1 cellular context compared by ENCODE assay signal in the genomic region with DNA sequence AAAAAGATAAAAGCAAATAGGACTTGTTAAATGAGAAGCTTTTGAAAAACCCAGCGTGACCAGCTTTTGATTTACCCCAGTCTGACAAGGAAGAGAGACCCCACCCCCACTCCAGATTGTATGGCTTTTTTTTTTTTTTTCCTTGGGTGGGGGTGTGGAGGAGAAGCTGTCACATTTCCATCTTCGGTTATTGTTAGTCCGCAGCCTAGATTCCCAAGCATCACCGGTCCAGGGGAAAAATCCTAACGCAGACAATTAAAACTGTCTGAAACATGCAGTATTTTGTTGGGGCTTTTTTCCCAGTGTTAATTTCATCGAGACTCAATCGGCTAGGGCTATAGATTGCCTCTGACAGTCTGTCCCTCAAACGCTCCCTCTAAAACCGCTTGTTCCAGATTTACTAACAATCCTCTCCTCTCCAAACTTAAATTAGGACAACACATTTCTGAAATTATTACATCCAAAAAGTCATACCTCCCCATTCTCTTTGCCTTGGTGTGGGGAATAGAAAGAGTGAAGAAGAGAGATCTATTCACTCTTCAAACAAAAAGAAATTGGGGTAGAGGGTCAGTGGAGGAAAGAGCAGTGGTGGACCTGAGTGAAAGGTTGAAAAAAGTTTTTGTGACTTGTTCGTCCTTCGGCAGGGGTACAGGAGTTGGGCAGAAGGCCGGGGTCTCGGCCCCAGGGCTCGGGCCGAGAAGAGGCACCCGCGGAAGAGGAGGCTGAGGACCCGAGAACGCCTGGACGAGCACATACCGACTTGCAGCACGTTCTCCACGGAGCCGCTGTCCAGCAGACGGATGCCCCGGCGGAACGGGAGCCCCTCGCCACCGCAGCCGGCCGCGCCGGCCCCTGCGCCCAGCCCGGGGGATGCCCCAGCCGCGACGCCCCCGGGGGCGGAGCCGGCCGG.
TF ChIP-seq lines count a peak whose summit lies in the region.

No MANE protein-coding gene starts in this region.

TF ChIP-seq in HepG2, 621 proteins besides CTCF, POLR2A, EP300 and RAD21 (continued from another document and continues in another):
- TF ChIP-seq, protein P1, sequence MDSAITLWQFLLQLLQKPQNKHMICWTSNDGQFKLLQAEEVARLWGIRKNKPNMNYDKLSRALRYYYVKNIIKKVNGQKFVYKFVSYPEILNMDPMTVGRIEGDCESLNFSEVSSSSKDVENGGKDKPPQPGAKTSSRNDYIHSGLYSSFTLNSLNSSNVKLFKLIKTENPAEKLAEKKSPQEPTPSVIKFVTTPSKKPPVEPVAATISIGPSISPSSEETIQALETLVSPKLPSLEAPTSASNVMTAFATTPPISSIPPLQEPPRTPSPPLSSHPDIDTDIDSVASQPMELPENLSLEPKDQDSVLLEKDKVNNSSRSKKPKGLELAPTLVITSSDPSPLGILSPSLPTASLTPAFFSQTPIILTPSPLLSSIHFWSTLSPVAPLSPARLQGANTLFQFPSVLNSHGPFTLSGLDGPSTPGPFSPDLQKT (CRISPR knock-in tag; IDR thresholded peaks at IDR 0.05; ENCODE audit: borderline replicate concordance), result no peak
- TF ChIP-seq, protein P2, sequence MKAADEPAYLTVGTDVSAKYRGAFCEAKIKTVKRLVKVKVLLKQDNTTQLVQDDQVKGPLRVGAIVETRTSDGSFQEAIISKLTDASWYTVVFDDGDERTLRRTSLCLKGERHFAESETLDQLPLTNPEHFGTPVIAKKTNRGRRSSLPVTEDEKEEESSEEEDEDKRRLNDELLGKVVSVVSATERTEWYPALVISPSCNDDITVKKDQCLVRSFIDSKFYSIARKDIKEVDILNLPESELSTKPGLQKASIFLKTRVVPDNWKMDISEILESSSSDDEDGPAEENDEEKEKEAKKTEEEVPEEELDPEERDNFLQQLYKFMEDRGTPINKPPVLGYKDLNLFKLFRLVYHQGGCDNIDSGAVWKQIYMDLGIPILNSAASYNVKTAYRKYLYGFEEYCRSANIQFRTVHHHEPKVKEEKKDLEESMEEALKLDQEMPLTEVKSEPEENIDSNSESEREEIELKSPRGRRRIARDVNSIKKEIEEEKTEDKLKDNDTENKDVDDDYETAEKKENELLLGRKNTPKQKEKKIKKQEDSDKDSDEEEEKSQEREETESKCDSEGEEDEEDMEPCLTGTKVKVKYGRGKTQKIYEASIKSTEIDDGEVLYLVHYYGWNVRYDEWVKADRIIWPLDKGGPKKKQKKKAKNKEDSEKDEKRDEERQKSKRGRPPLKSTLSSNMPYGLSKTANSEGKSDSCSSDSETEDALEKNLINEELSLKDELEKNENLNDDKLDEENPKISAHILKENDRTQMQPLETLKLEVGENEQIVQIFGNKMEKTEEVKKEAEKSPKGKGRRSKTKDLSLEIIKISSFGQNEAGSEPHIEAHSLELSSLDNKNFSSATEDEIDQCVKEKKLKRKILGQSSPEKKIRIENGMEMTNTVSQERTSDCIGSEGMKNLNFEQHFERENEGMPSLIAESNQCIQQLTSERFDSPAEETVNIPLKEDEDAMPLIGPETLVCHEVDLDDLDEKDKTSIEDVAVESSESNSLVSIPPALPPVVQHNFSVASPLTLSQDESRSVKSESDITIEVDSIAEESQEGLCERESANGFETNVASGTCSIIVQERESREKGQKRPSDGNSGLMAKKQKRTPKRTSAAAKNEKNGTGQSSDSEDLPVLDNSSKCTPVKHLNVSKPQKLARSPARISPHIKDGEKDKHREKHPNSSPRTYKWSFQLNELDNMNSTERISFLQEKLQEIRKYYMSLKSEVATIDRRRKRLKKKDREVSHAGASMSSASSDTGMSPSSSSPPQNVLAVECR (CRISPR knock-in tag; IDR thresholded peaks at IDR 0.05; ENCODE audit: borderline replicate concordance), result peak; percentile 49; the same call in 1 of the 2 replicates
- peak; percentile 74 for TF ChIP-seq KAT7 (CRISPR knock-in tag; IDR thresholded peaks at IDR 0.05; ENCODE audit: borderline replicate concordance)
- 0 out of 2 replicates have a peak, but pooled peaks have one; percentile 16 for TF ChIP-seq ATF1 (CRISPR knock-in tag; IDR thresholded peaks at IDR 0.05)
- TF ChIP-seq ZNF331 (CRISPR knock-in tag; IDR thresholded peaks at IDR 0.05), result no peak
- no peak for TF ChIP-seq ZNF451 (CRISPR knock-in tag; IDR thresholded peaks at IDR 0.05)
- TF ChIP-seq, protein P3, sequence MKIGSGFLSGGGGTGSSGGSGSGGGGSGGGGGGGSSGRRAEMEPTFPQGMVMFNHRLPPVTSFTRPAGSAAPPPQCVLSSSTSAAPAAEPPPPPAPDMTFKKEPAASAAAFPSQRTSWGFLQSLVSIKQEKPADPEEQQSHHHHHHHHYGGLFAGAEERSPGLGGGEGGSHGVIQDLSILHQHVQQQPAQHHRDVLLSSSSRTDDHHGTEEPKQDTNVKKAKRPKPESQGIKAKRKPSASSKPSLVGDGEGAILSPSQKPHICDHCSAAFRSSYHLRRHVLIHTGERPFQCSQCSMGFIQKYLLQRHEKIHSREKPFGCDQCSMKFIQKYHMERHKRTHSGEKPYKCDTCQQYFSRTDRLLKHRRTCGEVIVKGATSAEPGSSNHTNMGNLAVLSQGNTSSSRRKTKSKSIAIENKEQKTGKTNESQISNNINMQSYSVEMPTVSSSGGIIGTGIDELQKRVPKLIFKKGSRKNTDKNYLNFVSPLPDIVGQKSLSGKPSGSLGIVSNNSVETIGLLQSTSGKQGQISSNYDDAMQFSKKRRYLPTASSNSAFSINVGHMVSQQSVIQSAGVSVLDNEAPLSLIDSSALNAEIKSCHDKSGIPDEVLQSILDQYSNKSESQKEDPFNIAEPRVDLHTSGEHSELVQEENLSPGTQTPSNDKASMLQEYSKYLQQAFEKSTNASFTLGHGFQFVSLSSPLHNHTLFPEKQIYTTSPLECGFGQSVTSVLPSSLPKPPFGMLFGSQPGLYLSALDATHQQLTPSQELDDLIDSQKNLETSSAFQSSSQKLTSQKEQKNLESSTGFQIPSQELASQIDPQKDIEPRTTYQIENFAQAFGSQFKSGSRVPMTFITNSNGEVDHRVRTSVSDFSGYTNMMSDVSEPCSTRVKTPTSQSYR (CRISPR knock-in tag; IDR thresholded peaks at IDR 0.05; ENCODE audit: borderline replicate concordance), result peak; percentile 61; the same call in 1 of the 2 replicates
- TF ChIP-seq ZSCAN25 (CRISPR knock-in tag; IDR thresholded peaks at IDR 0.05), result no peak
- no peak for TF ChIP-seq SMARCC2 (IDR thresholded peaks at IDR 0.05)
- TF ChIP-seq MXD4 (CRISPR knock-in tag; IDR thresholded peaks at IDR 0.05), result no peak
- TF ChIP-seq TBX2 (CRISPR knock-in tag; IDR thresholded peaks at IDR 0.05; ENCODE audit: borderline replicate concordance), result 0 out of 2 replicates have a peak, but pooled peaks have one; percentile 3
- TF ChIP-seq YEATS4 (CRISPR knock-in tag; IDR thresholded peaks at IDR 0.05; ENCODE audit: borderline replicate concordance), result 0 out of 2 replicates have a peak, but pooled peaks have one; percentile 11
- TF ChIP-seq, protein P4, sequence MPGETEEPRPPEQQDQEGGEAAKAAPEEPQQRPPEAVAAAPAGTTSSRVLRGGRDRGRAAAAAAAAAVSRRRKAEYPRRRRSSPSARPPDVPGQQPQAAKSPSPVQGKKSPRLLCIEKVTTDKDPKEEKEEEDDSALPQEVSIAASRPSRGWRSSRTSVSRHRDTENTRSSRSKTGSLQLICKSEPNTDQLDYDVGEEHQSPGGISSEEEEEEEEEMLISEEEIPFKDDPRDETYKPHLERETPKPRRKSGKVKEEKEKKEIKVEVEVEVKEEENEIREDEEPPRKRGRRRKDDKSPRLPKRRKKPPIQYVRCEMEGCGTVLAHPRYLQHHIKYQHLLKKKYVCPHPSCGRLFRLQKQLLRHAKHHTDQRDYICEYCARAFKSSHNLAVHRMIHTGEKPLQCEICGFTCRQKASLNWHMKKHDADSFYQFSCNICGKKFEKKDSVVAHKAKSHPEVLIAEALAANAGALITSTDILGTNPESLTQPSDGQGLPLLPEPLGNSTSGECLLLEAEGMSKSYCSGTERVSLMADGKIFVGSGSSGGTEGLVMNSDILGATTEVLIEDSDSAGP (CRISPR knock-in tag; IDR thresholded peaks at IDR 0.05; ENCODE audit: borderline replicate concordance), result no peak; the same call in 1 of the 2 replicates
- TF ChIP-seq RARG (CRISPR knock-in tag; IDR thresholded peaks at IDR 0.05; ENCODE audit: low read depth), result no peak
- TF ChIP-seq HDAC6 (IDR thresholded peaks at IDR 0.05; ENCODE audit: low read depth, low read length), result no peak
- no peak for TF ChIP-seq ZNF253 (CRISPR knock-in tag; IDR thresholded peaks at IDR 0.05; ENCODE audit: borderline replicate concordance)
- TF ChIP-seq, protein P5, sequence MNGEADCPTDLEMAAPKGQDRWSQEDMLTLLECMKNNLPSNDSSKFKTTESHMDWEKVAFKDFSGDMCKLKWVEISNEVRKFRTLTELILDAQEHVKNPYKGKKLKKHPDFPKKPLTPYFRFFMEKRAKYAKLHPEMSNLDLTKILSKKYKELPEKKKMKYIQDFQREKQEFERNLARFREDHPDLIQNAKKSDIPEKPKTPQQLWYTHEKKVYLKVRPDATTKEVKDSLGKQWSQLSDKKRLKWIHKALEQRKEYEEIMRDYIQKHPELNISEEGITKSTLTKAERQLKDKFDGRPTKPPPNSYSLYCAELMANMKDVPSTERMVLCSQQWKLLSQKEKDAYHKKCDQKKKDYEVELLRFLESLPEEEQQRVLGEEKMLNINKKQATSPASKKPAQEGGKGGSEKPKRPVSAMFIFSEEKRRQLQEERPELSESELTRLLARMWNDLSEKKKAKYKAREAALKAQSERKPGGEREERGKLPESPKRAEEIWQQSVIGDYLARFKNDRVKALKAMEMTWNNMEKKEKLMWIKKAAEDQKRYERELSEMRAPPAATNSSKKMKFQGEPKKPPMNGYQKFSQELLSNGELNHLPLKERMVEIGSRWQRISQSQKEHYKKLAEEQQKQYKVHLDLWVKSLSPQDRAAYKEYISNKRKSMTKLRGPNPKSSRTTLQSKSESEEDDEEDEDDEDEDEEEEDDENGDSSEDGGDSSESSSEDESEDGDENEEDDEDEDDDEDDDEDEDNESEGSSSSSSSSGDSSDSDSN (CRISPR knock-in tag; IDR thresholded peaks at IDR 0.05), result 0 out of 2 replicates have a peak, but pooled peaks have one; percentile 8
- no peak for TF ChIP-seq ESRRA (CRISPR knock-in tag; IDR thresholded peaks at IDR 0.05; ENCODE audit: low read depth)
- TF ChIP-seq SIN3A (IDR thresholded peaks at IDR 0.05; ENCODE audit: borderline replicate concordance, low read depth, low read length), result peak; percentile 80
- no peak for TF ChIP-seq ZNF792 (CRISPR knock-in tag; IDR thresholded peaks at IDR 0.05)
- 0 out of 2 replicates have a peak, but pooled peaks have one; percentile 16 for TF ChIP-seq HOXA9 (CRISPR knock-in tag; IDR thresholded peaks at IDR 0.05; ENCODE audit: borderline replicate concordance)
- TF ChIP-seq, protein P6, sequence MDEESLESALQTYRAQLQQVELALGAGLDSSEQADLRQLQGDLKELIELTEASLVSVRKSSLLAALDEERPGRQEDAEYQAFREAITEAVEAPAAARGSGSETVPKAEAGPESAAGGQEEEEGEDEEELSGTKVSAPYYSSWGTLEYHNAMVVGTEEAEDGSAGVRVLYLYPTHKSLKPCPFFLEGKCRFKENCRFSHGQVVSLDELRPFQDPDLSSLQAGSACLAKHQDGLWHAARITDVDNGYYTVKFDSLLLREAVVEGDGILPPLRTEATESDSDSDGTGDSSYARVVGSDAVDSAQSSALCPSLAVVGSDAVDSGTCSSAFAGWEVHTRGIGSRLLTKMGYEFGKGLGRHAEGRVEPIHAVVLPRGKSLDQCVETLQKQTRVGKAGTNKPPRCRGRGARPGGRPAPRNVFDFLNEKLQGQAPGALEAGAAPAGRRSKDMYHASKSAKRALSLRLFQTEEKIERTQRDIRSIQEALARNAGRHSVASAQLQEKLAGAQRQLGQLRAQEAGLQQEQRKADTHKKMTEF (CRISPR knock-in tag; IDR thresholded peaks at IDR 0.05), result peak; percentile 6; the same call in 1 of the 2 replicates
- TF ChIP-seq, protein P7, sequence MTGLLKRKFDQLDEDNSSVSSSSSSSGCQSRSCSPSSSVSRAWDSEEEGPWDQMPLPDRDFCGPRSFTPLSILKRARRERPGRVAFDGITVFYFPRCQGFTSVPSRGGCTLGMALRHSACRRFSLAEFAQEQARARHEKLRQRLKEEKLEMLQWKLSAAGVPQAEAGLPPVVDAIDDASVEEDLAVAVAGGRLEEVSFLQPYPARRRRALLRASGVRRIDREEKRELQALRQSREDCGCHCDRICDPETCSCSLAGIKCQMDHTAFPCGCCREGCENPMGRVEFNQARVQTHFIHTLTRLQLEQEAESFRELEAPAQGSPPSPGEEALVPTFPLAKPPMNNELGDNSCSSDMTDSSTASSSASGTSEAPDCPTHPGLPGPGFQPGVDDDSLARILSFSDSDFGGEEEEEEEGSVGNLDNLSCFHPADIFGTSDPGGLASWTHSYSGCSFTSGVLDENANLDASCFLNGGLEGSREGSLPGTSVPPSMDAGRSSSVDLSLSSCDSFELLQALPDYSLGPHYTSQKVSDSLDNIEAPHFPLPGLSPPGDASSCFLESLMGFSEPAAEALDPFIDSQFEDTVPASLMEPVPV (CRISPR knock-in tag; IDR thresholded peaks at IDR 0.05), result no peak
- no peak for TF ChIP-seq JDP2 (CRISPR knock-in tag; IDR thresholded peaks at IDR 0.05; ENCODE audit: borderline replicate concordance)
- TF ChIP-seq ZNF138 (CRISPR knock-in tag; IDR thresholded peaks at IDR 0.05; ENCODE audit: low read depth), result no peak
- TF ChIP-seq, protein P8, sequence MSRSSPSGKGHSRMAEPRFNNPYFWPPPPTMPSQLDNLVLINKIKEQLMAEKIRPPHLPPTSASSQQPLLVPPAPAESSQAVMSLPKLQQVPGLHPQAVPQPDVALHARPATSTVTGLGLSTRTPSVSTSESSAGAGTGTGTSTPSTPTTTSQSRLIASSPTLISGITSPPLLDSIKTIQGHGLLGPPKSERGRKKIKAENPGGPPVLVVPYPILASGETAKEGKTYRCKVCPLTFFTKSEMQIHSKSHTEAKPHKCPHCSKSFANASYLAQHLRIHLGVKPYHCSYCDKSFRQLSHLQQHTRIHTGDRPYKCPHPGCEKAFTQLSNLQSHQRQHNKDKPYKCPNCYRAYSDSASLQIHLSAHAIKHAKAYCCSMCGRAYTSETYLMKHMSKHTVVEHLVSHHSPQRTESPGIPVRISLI (CRISPR knock-in tag; IDR thresholded peaks at IDR 0.05; ENCODE audit: borderline replicate concordance), result peak; percentile 78
- TF ChIP-seq, protein P9, sequence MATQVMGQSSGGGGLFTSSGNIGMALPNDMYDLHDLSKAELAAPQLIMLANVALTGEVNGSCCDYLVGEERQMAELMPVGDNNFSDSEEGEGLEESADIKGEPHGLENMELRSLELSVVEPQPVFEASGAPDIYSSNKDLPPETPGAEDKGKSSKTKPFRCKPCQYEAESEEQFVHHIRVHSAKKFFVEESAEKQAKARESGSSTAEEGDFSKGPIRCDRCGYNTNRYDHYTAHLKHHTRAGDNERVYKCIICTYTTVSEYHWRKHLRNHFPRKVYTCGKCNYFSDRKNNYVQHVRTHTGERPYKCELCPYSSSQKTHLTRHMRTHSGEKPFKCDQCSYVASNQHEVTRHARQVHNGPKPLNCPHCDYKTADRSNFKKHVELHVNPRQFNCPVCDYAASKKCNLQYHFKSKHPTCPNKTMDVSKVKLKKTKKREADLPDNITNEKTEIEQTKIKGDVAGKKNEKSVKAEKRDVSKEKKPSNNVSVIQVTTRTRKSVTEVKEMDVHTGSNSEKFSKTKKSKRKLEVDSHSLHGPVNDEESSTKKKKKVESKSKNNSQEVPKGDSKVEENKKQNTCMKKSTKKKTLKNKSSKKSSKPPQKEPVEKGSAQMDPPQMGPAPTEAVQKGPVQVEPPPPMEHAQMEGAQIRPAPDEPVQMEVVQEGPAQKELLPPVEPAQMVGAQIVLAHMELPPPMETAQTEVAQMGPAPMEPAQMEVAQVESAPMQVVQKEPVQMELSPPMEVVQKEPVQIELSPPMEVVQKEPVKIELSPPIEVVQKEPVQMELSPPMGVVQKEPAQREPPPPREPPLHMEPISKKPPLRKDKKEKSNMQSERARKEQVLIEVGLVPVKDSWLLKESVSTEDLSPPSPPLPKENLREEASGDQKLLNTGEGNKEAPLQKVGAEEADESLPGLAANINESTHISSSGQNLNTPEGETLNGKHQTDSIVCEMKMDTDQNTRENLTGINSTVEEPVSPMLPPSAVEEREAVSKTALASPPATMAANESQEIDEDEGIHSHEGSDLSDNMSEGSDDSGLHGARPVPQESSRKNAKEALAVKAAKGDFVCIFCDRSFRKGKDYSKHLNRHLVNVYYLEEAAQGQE (IDR thresholded peaks at IDR 0.05; ENCODE audit: borderline replicate concordance in 1 of 2, low read depth in 1 of 2, low read length in 2 of 2), result peak; percentile 65 to 86
- peak; percentile 54; the same call in 1 of the 2 replicates for TF ChIP-seq ZC3H13 (CRISPR knock-in tag; IDR thresholded peaks at IDR 0.05)
